ENCODE assay signal across 1 cellular context in the genomic region with DNA sequence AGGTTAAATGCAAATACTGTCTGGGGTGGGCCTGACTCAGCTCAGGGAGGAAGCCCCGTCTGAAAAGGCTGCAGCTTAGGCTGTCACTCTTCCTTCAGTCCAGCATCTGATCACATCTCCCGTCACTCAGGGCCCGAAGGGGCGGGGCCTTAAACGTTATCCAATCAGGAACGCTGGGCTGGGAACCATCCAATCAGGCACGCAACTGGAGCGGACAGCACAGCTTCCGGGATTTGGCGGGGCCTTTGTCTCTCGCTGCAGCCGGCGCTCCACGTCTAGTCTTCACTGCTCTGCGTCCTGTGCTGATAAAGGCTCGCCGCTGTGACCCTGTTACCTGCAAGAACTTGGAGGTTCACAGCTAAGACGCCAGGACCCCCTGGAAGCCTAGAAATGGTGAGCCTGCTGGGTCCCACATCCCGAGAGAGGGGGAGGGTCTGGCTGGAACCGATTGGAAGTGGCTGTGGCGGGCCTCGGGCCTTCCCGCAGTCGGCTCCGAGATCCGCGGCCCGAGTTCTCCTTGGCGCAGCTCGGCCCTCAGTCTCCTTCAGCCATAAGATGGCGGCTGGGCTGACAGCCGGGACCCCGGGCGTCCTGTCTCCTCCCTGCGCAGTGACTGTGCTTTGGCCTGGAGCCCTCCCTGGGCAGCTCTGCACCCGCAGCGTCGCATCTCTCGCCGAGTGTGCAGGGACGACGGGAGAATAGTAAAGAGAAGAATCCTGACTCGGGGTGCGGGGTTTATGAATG.
TF ChIP-seq lines count a peak whose summit lies in the region.

Gene ZNF92 (plus strand): TSS at position 248 of the 744 bp plus-strand sequence. CDS start 143 bp downstream, at position 391.

TF ChIP-seq in HepG2, 621 proteins besides CTCF, POLR2A, EP300 and RAD21 (continued from another document and continues in another):
- TF ChIP-seq CENPBD1 (CRISPR knock-in tag; IDR thresholded peaks at IDR 0.05; ENCODE audit: borderline replicate concordance, low read depth) = no peak
- 0 out of 2 replicates have a peak, but pooled peaks have one; percentile 72 for TF ChIP-seq PAX8 (CRISPR knock-in tag; IDR thresholded peaks at IDR 0.05; ENCODE audit: borderline replicate concordance)
- TF ChIP-seq, protein P1, sequence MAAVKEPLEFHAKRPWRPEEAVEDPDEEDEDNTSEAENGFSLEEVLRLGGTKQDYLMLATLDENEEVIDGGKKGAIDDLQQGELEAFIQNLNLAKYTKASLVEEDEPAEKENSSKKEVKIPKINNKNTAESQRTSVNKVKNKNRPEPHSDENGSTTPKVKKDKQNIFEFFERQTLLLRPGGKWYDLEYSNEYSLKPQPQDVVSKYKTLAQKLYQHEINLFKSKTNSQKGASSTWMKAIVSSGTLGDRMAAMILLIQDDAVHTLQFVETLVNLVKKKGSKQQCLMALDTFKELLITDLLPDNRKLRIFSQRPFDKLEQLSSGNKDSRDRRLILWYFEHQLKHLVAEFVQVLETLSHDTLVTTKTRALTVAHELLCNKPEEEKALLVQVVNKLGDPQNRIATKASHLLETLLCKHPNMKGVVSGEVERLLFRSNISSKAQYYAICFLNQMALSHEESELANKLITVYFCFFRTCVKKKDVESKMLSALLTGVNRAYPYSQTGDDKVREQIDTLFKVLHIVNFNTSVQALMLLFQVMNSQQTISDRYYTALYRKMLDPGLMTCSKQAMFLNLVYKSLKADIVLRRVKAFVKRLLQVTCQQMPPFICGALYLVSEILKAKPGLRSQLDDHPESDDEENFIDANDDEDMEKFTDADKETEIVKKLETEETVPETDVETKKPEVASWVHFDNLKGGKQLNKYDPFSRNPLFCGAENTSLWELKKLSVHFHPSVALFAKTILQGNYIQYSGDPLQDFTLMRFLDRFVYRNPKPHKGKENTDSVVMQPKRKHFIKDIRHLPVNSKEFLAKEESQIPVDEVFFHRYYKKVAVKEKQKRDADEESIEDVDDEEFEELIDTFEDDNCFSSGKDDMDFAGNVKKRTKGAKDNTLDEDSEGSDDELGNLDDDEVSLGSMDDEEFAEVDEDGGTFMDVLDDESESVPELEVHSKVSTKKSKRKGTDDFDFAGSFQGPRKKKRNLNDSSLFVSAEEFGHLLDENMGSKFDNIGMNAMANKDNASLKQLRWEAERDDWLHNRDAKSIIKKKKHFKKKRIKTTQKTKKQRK (IDR thresholded peaks at IDR 0.05; ENCODE audit: low read length) = no peak
- TF ChIP-seq, protein P2, sequence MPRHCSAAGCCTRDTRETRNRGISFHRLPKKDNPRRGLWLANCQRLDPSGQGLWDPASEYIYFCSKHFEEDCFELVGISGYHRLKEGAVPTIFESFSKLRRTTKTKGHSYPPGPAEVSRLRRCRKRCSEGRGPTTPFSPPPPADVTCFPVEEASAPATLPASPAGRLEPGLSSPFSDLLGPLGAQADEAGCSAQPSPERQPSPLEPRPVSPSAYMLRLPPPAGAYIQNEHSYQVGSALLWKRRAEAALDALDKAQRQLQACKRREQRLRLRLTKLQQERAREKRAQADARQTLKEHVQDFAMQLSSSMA (CRISPR knock-in tag; IDR thresholded peaks at IDR 0.05) = no peak
- TF ChIP-seq KLF12 (CRISPR knock-in tag; IDR thresholded peaks at IDR 0.05; ENCODE audit: borderline replicate concordance) = peak; percentile 64; the same call in 1 of the 2 replicates
- TF ChIP-seq RORA (CRISPR knock-in tag; IDR thresholded peaks at IDR 0.05) = no peak
- TF ChIP-seq ZNF816 (CRISPR knock-in tag; IDR thresholded peaks at IDR 0.05; ENCODE audit: borderline replicate concordance) = no peak
- no peak for TF ChIP-seq SAFB2 (CRISPR knock-in tag; IDR thresholded peaks at IDR 0.05; ENCODE audit: borderline replicate concordance, low read depth)
- TF ChIP-seq TEAD2 (CRISPR knock-in tag; IDR thresholded peaks at IDR 0.05) = no peak
- no peak for TF ChIP-seq ZSCAN30 (CRISPR knock-in tag; IDR thresholded peaks at IDR 0.05)
- TF ChIP-seq, protein P3, sequence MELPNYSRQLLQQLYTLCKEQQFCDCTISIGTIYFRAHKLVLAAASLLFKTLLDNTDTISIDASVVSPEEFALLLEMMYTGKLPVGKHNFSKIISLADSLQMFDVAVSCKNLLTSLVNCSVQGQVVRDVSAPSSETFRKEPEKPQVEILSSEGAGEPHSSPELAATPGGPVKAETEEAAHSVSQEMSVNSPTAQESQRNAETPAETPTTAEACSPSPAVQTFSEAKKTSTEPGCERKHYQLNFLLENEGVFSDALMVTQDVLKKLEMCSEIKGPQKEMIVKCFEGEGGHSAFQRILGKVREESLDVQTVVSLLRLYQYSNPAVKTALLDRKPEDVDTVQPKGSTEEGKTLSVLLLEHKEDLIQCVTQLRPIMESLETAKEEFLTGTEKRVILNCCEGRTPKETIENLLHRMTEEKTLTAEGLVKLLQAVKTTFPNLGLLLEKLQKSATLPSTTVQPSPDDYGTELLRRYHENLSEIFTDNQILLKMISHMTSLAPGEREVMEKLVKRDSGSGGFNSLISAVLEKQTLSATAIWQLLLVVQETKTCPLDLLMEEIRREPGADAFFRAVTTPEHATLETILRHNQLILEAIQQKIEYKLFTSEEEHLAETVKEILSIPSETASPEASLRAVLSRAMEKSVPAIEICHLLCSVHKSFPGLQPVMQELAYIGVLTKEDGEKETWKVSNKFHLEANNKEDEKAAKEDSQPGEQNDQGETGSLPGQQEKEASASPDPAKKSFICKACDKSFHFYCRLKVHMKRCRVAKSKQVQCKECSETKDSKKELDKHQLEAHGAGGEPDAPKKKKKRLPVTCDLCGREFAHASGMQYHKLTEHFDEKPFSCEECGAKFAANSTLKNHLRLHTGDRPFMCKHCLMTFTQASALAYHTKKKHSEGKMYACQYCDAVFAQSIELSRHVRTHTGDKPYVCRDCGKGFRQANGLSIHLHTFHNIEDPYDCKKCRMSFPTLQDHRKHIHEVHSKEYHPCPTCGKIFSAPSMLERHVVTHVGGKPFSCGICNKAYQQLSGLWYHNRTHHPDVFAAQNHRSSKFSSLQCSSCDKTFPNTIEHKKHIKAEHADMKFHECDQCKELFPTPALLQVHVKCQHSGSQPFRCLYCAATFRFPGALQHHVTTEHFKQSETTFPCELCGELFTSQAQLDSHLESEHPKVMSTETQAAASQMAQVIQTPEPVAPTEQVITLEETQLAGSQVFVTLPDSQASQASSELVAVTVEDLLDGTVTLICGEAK (IDR thresholded peaks at IDR 0.05) = no peak
- TF ChIP-seq, protein P3 (CRISPR knock-in tag; IDR thresholded peaks at IDR 0.05) = peak; percentile 75
- peak; percentile 73; the same call in 1 of the 2 replicates for TF ChIP-seq ZSCAN22 (CRISPR knock-in tag; IDR thresholded peaks at IDR 0.05)
- TF ChIP-seq GATA4 (IDR thresholded peaks at IDR 0.05; ENCODE audit: borderline replicate concordance, low read depth) = no peak
- no peak for TF ChIP-seq SKI (IDR thresholded peaks at IDR 0.05; ENCODE audit: partially characterized antibody)
- peak; percentile 59; the same call in 1 of the 2 replicates for TF ChIP-seq RARG (CRISPR knock-in tag; IDR thresholded peaks at IDR 0.05; ENCODE audit: low read depth)
- no peak for TF ChIP-seq ZNF878 (CRISPR knock-in tag; IDR thresholded peaks at IDR 0.05)
- TF ChIP-seq NCOR1 (IDR thresholded peaks at IDR 0.05; ENCODE audit: borderline replicate concordance, low read length) = no peak
- TF ChIP-seq, protein P4, sequence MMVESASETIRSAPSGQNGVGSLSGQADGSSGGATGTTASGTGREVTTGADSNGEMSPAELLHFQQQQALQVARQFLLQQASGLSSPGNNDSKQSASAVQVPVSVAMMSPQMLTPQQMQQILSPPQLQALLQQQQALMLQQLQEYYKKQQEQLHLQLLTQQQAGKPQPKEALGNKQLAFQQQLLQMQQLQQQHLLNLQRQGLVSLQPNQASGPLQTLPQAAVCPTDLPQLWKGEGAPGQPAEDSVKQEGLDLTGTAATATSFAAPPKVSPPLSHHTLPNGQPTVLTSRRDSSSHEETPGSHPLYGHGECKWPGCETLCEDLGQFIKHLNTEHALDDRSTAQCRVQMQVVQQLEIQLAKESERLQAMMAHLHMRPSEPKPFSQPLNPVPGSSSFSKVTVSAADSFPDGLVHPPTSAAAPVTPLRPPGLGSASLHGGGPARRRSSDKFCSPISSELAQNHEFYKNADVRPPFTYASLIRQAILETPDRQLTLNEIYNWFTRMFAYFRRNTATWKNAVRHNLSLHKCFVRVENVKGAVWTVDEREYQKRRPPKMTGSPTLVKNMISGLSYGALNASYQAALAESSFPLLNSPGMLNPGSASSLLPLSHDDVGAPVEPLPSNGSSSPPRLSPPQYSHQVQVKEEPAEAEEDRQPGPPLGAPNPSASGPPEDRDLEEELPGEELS (CRISPR knock-in tag; IDR thresholded peaks at IDR 0.05) = peak; percentile 38; the same call in 1 of the 2 replicates
- no peak for TF ChIP-seq EHMT2 (IDR thresholded peaks at IDR 0.05; ENCODE audit: borderline replicate concordance, low read depth, low read length)
- no peak for TF ChIP-seq ZNF512B (CRISPR knock-in tag; IDR thresholded peaks at IDR 0.05; ENCODE audit: borderline replicate concordance)
- no peak for TF ChIP-seq FOXK1 (CRISPR knock-in tag; IDR thresholded peaks at IDR 0.05; ENCODE audit: borderline replicate concordance, low read depth)
- no peak for TF ChIP-seq IKZF5 (CRISPR knock-in tag; IDR thresholded peaks at IDR 0.05)
- no peak for TF ChIP-seq STAT5B (CRISPR knock-in tag; IDR thresholded peaks at IDR 0.05)
- peak; percentile 92; the same call in 1 of the 2 replicates for TF ChIP-seq ZSCAN31 (CRISPR knock-in tag; IDR thresholded peaks at IDR 0.05; ENCODE audit: low read depth)
- TF ChIP-seq ZNF670 (CRISPR knock-in tag; IDR thresholded peaks at IDR 0.05; ENCODE audit: borderline replicate concordance) = no peak
- no peak for TF ChIP-seq ZNF33B (CRISPR knock-in tag; IDR thresholded peaks at IDR 0.05)
- TF ChIP-seq CENPX (CRISPR knock-in tag; IDR thresholded peaks at IDR 0.05) = no peak
- TF ChIP-seq HOXA5 (CRISPR knock-in tag; IDR thresholded peaks at IDR 0.05) = no peak; the same call in 1 of the 2 replicates
- no peak for TF ChIP-seq NFKBIZ (CRISPR knock-in tag; IDR thresholded peaks at IDR 0.05)
